In genomic region chr22:29314537-29315285, GRCh38 we compare ENCODE assay signal across 9 cellular contexts. TPM values are rescaled to one million over a fixed set of nuclear protein-coding genes. Genes with fewer than 3 reads are reported as not detected.
DNase-seq lines count a peak whose midpoint lies in the region; ATAC-seq and TF ChIP-seq lines count a peak whose summit lies in the region.
"Had no signal": no experiment of that assay in that cellular context is flagged by ENCODE, and none has a peak within 500 bp of the region (broad histone marks: within the 10 kb centered on the region; RNA-seq: fewer than 3 reads in every experiment).

No MANE protein-coding gene starts in this region.

- ATAC-seq in GM18907 (IDR thresholded peaks at IDR 0.05; ENCODE audit: unreplicated experiment) (no peak), GM21515 (IDR thresholded peaks at IDR 0.05; ENCODE audit: unreplicated experiment) (no peak), HG03280 (IDR thresholded peaks at IDR 0.05; ENCODE audit: unreplicated experiment) (no peak)

- no peak overlapping the region for H3K4ac ChIP-seq in trophoblast cell (ENCODE audit: low read depth, low read length)

- peak overlapping the region; percentile 13 for H3K18ac ChIP-seq in trophoblast cell (ENCODE audit: low read length)

- no peak for TF ChIP-seq EP300 in Ishikawa (IDR thresholded peaks at IDR 0.05; ENCODE audit: borderline replicate concordance)

- H3K4me3 ChIP-seq in ectodermal cell (ENCODE audit: insufficient read depth, low read depth, low read length): peak overlapping the region; percentile 28
- H3K4me3 ChIP-seq in trophoblast cell (ENCODE audit: low read depth, low read length): peak overlapping the region; percentile 45

- H3K9me3 ChIP-seq in ectodermal cell (ENCODE audit: control insufficient read depth, low read length) (no peaks in the 10 kb centered on the region), trophoblast cell (ENCODE audit: insufficient read depth, low read depth, low read length) (peaks cover 3% of the 10 kb centered on the region)

- H2BK5ac ChIP-seq in trophoblast cell (ENCODE audit: low read depth, low read length, poor library complexity): no peak overlapping the region

- H4K8ac ChIP-seq in trophoblast cell (ENCODE audit: low read depth, low read length): no peak overlapping the region

- no peak overlapping the region for H3K14ac ChIP-seq in trophoblast cell (ENCODE audit: low read length)

- no peaks in the 10 kb centered on the region for H3K36me3 ChIP-seq in ectodermal cell (ENCODE audit: control insufficient read depth, insufficient read depth, low read length)
- peaks cover 7 to 9% of the 10 kb centered on the region in 2 experiments for H3K36me3 ChIP-seq in trophoblast cell (ENCODE audit: control insufficient read depth in 1 of 2, insufficient read depth in 2 of 2, low read length in 2 of 2)

- H3K4me2 ChIP-seq in trophoblast cell (ENCODE audit: low read length): peak overlapping the region; percentile 72

- H3K9ac ChIP-seq in trophoblast cell (ENCODE audit: low read length): no peak overlapping the region

- no peak overlapping the region for H2AK5ac ChIP-seq in trophoblast cell (ENCODE audit: low read length)

- no peaks in the 10 kb centered on the region for H3K79me2 ChIP-seq in trophoblast cell (ENCODE audit: control insufficient read depth, insufficient read depth, low read length, poor library complexity)

- no peak overlapping the region for H3K23ac ChIP-seq in trophoblast cell (ENCODE audit: low read length)

- peak; percentile 41 for DNase-seq in Daoy (ENCODE audit: low read depth)
- peak in 1 of 2 donors; percentile 18 for DNase-seq in trophoblast cell
- no peak for DNase-seq in activated gamma-delta T cell treated with Interleukin-2 at 50 U/mL for 16 hours
- DNase-seq: MM.1S had no signal

- H4K91ac ChIP-seq in trophoblast cell (ENCODE audit: low read depth, low read length): no peak overlapping the region

- H2BK12ac ChIP-seq in trophoblast cell (ENCODE audit: low read length): no peak overlapping the region

- H2AFZ ChIP-seq in trophoblast cell (ENCODE audit: insufficient read depth, low read length, poor library complexity): no peak overlapping the region

- 6 to 7% methylated on average over 69 of the region's 69 CpGs for WGBS in ectodermal cell, 2 experiments
- no CpG with 5 or more reads among the region's 69 CpGs for WGBS in trophoblast cell (ENCODE audit: extremely low coverage, insufficient coverage, insufficient read length)

- TF ChIP-seq RAD21 in Ishikawa (IDR thresholded peaks at IDR 0.05; ENCODE audit: low read depth): no peak

- H2BK120ac ChIP-seq in trophoblast cell (ENCODE audit: insufficient read depth, low read length, poor library complexity): no peak overlapping the region

- H3K79me1 ChIP-seq in trophoblast cell (ENCODE audit: low read length): peaks cover 2% of the 10 kb centered on the region

- no peak overlapping the region for H4K12ac ChIP-seq in trophoblast cell (ENCODE audit: low read depth, low read length)

- no peak overlapping the region for H3K27ac ChIP-seq in ectodermal cell (ENCODE audit: insufficient read depth, low read depth, low read length, poor library complexity, severe bottlenecking)
- no peak overlapping the region for H3K27ac ChIP-seq in trophoblast cell (ENCODE audit: low read depth, low read length)

- H3K4me1 ChIP-seq in ectodermal cell (ENCODE audit: control insufficient read depth, insufficient read depth, low read length) (peaks cover 31% of the 10 kb centered on the region), trophoblast cell (ENCODE audit: control insufficient read depth in 1 of 2, insufficient read depth in 2 of 2, low read length in 2 of 2) (peaks cover 13 to 21% of the 10 kb centered on the region in 2 experiments)

- H3K27me3 ChIP-seq in ectodermal cell (ENCODE audit: control insufficient read depth, insufficient read depth, low read length, poor library complexity, severe bottlenecking) (peaks cover 46% of the 10 kb centered on the region), trophoblast cell (ENCODE audit: insufficient read depth, low read length) (peaks cover 31% of the 10 kb centered on the region)

TF ChIP-seq in Ishikawa, 13 proteins besides CTCF, POLR2A, EP300 and RAD21:
- TF ChIP-seq MAX (IDR thresholded peaks at IDR 0.05) (peak; percentile 55), USF1 (IDR thresholded peaks at IDR 0.05) (no peak)
TF ChIP-seq in Ishikawa: peak in this region for 1.

RNA-seq across cellular contexts. Expression of gene RASL10A, which starts 0.8 kb away (rescaled TPM):
- 0.11 and 0.39 TPM in 2 replicates for total RNA-seq in Daoy (2014; rRNA removed; shearing (Covaris generic))
- polyA plus RNA-seq in ectodermal cell (2013, experiment 1 of 4): not detected
- polyA plus RNA-seq in ectodermal cell (2013, experiment 2 of 4): 0.21 TPM
- polyA plus RNA-seq in ectodermal cell (2013, experiment 3 of 4): 0.43 TPM
- 0.24 TPM for polyA plus RNA-seq in ectodermal cell (2013, experiment 4 of 4)
- polyA plus RNA-seq in trophoblast cell (2013): 1.1 and 1.2 TPM in 2 replicates

RNA-seq across cellular contexts. Expression of gene GAS2L1, which starts 8.3 kb away (rescaled TPM):
- 10.0 and 11.1 TPM in 2 replicates for total RNA-seq in Daoy (2014; rRNA removed; shearing (Covaris generic))
- 5.7 TPM for polyA plus RNA-seq in ectodermal cell (2013, experiment 1 of 4)
- polyA plus RNA-seq in ectodermal cell (2013, experiment 2 of 4): 5.2 TPM
- polyA plus RNA-seq in ectodermal cell (2013, experiment 3 of 4): 6.8 TPM
- polyA plus RNA-seq in ectodermal cell (2013, experiment 4 of 4): 6.7 TPM
- polyA plus RNA-seq in trophoblast cell (2013): 14.6 and 14.7 TPM in 2 replicates

RNA-seq across cellular contexts. Expression of gene EWSR1, which starts 46.6 kb away (rescaled TPM):
- total RNA-seq in Daoy (2014; rRNA removed; shearing (Covaris generic)): 150 and 191 TPM in 2 replicates
- 536 TPM for polyA plus RNA-seq in ectodermal cell (2013, experiment 1 of 4)
- 548 TPM for polyA plus RNA-seq in ectodermal cell (2013, experiment 2 of 4)
- polyA plus RNA-seq in ectodermal cell (2013, experiment 3 of 4): 438 TPM
- polyA plus RNA-seq in ectodermal cell (2013, experiment 4 of 4): 536 TPM
- polyA plus RNA-seq in trophoblast cell (2013): 256 and 260 TPM in 2 replicates

RNA-seq across cellular contexts. Expression of gene RHBDD3, which starts 46.9 kb away (rescaled TPM):
- total RNA-seq in Daoy (2014; rRNA removed; shearing (Covaris generic)): 34.1 and 40.2 TPM in 2 replicates
- 72.3 TPM for polyA plus RNA-seq in ectodermal cell (2013, experiment 1 of 4)
- polyA plus RNA-seq in ectodermal cell (2013, experiment 2 of 4): 67.2 TPM
- polyA plus RNA-seq in ectodermal cell (2013, experiment 3 of 4): 58.3 TPM
- 62.7 TPM for polyA plus RNA-seq in ectodermal cell (2013, experiment 4 of 4)
- polyA plus RNA-seq in trophoblast cell (2013): 25.9 and 28.0 TPM in 2 replicates
